ENCODE assay signal across 24 cellular contexts in the genomic region with DNA sequence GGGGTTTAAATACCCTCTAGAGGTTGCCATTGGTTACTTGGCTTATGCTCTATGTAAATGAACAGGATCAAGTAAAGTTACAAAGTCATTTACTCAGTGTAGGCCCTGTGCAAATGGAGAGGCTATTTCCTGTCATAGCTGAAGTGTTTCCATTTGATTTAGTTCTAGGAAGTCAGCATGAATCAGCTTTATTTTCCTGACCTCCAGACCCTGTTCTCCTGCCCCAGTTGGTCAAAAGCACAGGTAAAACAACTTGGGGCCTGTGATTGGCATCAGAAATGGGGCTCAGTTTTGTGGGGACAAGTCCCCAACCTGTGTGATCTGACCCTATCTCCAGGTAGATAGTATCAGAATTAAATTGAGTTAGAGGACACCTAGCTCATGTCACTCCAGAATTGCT.
"Had no signal": no experiment of that assay in that cellular context is flagged by ENCODE, and none has a peak within 500 bp of the region (broad histone marks: within the 10 kb centered on the region; RNA-seq: fewer than 3 reads in every experiment).

No MANE protein-coding gene starts in this region.

- H3K27me3 Mint-ChIP-seq: activated naive CD8-positive, alpha-beta T cell treated with anti-CD3 and anti-CD28 coated beads for 36 hours; central memory CD8-positive, alpha-beta T cell; effector memory CD8-positive, alpha-beta T cell had no signal

- H3K9me3 Mint-ChIP-seq: activated naive CD8-positive, alpha-beta T cell treated with anti-CD3 and anti-CD28 coated beads for 36 hours; activated T-cell treated with anti-CD3 and anti-CD28 coated beads, Interleukin-2, amount 50 U/mL, for 4 hours; central memory CD8-positive, alpha-beta T cell; effector memory CD8-positive, alpha-beta T cell; natural killer cell had no signal

- H3K4me1 ChIP-seq: breast epithelium, colonic mucosa, prostate gland, right atrium auricular region, spleen, upper lobe of left lung had no signal

- H3K4me1 Mint-ChIP-seq: activated naive CD8-positive, alpha-beta T cell treated with anti-CD3 and anti-CD28 coated beads for 36 hours; central memory CD8-positive, alpha-beta T cell; immature natural killer cell; natural killer cell had no signal

- H3K27me3 ChIP-seq: breast epithelium, colonic mucosa, dorsolateral prefrontal cortex, hepatocyte, right atrium auricular region, spleen, upper lobe of left lung had no signal

- H3K36me3 Mint-ChIP-seq: activated naive CD8-positive, alpha-beta T cell treated with anti-CD3 and anti-CD28 coated beads for 36 hours; immature natural killer cell; natural killer cell had no signal

- H3K27ac ChIP-seq: breast epithelium, colonic mucosa, dorsolateral prefrontal cortex, hepatocyte, prostate gland, right atrium auricular region, spleen, upper lobe of left lung had no signal

- H3K4me3 ChIP-seq: breast epithelium, colonic mucosa, dorsolateral prefrontal cortex, hepatocyte, prostate gland, right atrium auricular region, spleen, upper lobe of left lung had no signal

- H3K9me3 ChIP-seq: breast epithelium, colonic mucosa, prostate gland, right atrium auricular region, spleen, upper lobe of left lung had no signal

- H3K4me3 Mint-ChIP-seq: activated naive CD8-positive, alpha-beta T cell treated with anti-CD3 and anti-CD28 coated beads for 36 hours; activated T-cell treated with anti-CD3 and anti-CD28 coated beads, Interleukin-2, amount 50 U/mL, for 4 hours; central memory CD8-positive, alpha-beta T cell; effector memory CD8-positive, alpha-beta T cell; immature natural killer cell; natural killer cell had no signal

- H3K36me3 ChIP-seq: breast epithelium, colonic mucosa, prostate gland, right atrium auricular region, spleen, upper lobe of left lung had no signal

- ATAC-seq: activated T-cell treated with anti-CD3 and anti-CD28 coated beads, Interleukin-2, amount 50 U/mL, for 4 hours; effector memory CD8-positive, alpha-beta T cell; esophagus mucosa; left ventricle myocardium superior; natural killer cell had no signal

- DNase-seq: activated CD8-positive, alpha-beta memory T cell treated with anti-CD3 and anti-CD28 coated beads, Interleukin-2, amount 50 U/mL, for 48 hours; activated naive CD4-positive, alpha-beta T cell treated with Interleukin-2 at 50 U/mL for 16 hours; activated naive CD8-positive, alpha-beta T cell treated with anti-CD3 and anti-CD28 coated beads for 36 hours; activated T-cell treated with anti-CD3 and anti-CD28 coated beads, Interleukin-2, amount 50 U/mL, for 4 hours; colonic mucosa; dorsolateral prefrontal cortex; effector memory CD8-positive, alpha-beta T cell; foreskin melanocyte; immature natural killer cell; left ventricle myocardium superior; mammary epithelial cell; midbrain; natural killer cell; spleen; stimulated activated CD4-positive, alpha-beta T cell treated with anti-CD3 and anti-CD28 coated beads, Interleukin-4, amount 100 ng/mL, for 1 hour; stimulated activated naive CD4-positive, alpha-beta T cell treated with Interleukin-2 at 50 U/mL for 16 hours; T-helper 9 cell; upper lobe of left lung had no signal

- H3K27ac Mint-ChIP-seq: activated naive CD8-positive, alpha-beta T cell treated with anti-CD3 and anti-CD28 coated beads for 36 hours; effector memory CD8-positive, alpha-beta T cell; immature natural killer cell; natural killer cell had no signal
